Comparison of ENCODE assay signal across 1 cellular context in the genomic region with DNA sequence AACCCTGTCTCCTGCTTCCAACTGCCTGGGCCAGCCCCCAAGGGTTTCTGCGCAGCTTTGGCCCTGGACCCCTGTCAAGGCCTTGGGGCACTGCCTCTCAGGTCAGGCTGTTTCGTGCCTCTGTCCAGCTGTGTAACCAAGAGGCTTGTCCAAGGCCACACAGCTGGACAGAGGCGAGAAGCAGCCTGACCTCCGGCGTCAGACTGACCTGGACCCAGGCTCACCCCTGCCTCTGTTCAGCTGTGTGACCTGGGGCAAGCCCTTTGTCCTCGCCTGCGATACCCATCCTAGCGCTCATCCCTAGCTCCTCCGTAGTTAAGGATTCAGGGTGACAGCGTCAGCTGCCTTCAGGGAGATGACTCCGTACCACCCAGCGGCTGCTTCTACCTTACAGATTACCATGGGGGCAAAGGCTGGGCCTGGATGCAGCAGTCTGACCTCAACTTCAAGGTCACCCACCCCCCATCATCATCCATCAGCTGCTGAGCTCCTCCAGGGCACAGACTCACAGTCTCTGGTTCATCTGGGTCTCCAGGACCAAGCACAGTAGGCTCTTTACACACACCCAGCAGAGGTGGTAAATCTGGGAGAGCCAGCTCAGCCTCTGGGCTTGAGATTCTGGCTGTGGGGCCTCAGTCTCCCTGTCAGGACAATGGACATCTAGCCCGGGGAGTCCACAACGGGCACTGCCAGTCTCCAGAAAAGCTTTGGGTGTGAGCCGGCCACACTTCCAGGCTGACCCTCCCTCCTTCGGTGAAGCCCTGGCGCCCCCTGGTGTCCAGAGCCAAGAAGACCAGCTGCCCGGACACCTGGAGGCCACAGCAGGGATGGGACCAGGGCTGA.
TF ChIP-seq lines count a peak whose summit lies in the region.

No MANE protein-coding gene starts in this region.

TF ChIP-seq in HepG2, 621 proteins besides CTCF, POLR2A, EP300 and RAD21 (continued from another document):
- TF ChIP-seq, protein P1, sequence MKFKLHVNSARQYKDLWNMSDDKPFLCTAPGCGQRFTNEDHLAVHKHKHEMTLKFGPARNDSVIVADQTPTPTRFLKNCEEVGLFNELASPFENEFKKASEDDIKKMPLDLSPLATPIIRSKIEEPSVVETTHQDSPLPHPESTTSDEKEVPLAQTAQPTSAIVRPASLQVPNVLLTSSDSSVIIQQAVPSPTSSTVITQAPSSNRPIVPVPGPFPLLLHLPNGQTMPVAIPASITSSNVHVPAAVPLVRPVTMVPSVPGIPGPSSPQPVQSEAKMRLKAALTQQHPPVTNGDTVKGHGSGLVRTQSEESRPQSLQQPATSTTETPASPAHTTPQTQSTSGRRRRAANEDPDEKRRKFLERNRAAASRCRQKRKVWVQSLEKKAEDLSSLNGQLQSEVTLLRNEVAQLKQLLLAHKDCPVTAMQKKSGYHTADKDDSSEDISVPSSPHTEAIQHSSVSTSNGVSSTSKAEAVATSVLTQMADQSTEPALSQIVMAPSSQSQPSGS (CRISPR knock-in tag; IDR thresholded peaks at IDR 0.05): 0 out of 2 replicates have a peak, but pooled peaks have one; percentile 27
- peak; percentile 41; the same call in 1 of the 2 replicates for TF ChIP-seq ZFY (CRISPR knock-in tag; IDR thresholded peaks at IDR 0.05)
- no peak for TF ChIP-seq ZNF12 (CRISPR knock-in tag; IDR thresholded peaks at IDR 0.05)
- TF ChIP-seq, protein P2, sequence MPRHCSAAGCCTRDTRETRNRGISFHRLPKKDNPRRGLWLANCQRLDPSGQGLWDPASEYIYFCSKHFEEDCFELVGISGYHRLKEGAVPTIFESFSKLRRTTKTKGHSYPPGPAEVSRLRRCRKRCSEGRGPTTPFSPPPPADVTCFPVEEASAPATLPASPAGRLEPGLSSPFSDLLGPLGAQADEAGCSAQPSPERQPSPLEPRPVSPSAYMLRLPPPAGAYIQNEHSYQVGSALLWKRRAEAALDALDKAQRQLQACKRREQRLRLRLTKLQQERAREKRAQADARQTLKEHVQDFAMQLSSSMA (CRISPR knock-in tag; IDR thresholded peaks at IDR 0.05): no peak
- no peak for TF ChIP-seq EEA1 (CRISPR knock-in tag; IDR thresholded peaks at IDR 0.05; ENCODE audit: borderline replicate concordance)
- TF ChIP-seq SRSF4 (IDR thresholded peaks at IDR 0.05; ENCODE audit: low read depth, low read length, poor library complexity, severe bottlenecking): no peak
- TF ChIP-seq, protein P3, sequence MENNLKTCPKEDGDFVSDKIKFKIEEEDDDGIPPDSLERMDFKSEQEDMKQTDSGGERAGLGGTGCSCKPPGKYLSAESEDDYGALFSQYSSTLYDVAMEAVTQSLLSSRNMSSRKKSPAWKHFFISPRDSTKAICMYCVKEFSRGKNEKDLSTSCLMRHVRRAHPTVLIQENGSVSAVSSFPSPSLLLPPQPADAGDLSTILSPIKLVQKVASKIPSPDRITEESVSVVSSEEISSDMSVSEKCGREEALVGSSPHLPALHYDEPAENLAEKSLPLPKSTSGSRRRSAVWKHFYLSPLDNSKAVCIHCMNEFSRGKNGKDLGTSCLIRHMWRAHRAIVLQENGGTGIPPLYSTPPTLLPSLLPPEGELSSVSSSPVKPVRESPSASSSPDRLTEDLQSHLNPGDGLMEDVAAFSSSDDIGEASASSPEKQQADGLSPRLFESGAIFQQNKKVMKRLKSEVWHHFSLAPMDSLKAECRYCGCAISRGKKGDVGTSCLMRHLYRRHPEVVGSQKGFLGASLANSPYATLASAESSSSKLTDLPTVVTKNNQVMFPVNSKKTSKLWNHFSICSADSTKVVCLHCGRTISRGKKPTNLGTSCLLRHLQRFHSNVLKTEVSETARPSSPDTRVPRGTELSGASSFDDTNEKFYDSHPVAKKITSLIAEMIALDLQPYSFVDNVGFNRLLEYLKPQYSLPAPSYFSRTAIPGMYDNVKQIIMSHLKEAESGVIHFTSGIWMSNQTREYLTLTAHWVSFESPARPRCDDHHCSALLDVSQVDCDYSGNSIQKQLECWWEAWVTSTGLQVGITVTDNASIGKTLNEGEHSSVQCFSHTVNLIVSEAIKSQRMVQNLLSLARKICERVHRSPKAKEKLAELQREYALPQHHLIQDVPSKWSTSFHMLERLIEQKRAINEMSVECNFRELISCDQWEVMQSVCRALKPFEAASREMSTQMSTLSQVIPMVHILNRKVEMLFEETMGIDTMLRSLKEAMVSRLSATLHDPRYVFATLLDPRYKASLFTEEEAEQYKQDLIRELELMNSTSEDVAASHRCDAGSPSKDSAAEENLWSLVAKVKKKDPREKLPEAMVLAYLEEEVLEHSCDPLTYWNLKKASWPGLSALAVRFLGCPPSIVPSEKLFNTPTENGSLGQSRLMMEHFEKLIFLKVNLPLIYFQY (CRISPR knock-in tag; IDR thresholded peaks at IDR 0.05; ENCODE audit: borderline replicate concordance): 0 out of 2 replicates have a peak, but pooled peaks have one; percentile 29
- TF ChIP-seq ZNF850 (CRISPR knock-in tag; conservative IDR thresholded peaks at IDR 0.05): 0 out of 2 replicates have a peak, but pooled peaks have one; percentile 66
- TF ChIP-seq, protein P4, sequence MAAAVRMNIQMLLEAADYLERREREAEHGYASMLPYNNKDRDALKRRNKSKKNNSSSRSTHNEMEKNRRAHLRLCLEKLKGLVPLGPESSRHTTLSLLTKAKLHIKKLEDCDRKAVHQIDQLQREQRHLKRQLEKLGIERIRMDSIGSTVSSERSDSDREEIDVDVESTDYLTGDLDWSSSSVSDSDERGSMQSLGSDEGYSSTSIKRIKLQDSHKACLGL (CRISPR knock-in tag; IDR thresholded peaks at IDR 0.05): 0 out of 2 replicates have a peak, but pooled peaks have one; percentile 22
- no peak for TF ChIP-seq JUNB (CRISPR knock-in tag; IDR thresholded peaks at IDR 0.05; ENCODE audit: borderline replicate concordance)
- TF ChIP-seq, protein P5, sequence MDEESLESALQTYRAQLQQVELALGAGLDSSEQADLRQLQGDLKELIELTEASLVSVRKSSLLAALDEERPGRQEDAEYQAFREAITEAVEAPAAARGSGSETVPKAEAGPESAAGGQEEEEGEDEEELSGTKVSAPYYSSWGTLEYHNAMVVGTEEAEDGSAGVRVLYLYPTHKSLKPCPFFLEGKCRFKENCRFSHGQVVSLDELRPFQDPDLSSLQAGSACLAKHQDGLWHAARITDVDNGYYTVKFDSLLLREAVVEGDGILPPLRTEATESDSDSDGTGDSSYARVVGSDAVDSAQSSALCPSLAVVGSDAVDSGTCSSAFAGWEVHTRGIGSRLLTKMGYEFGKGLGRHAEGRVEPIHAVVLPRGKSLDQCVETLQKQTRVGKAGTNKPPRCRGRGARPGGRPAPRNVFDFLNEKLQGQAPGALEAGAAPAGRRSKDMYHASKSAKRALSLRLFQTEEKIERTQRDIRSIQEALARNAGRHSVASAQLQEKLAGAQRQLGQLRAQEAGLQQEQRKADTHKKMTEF (CRISPR knock-in tag; IDR thresholded peaks at IDR 0.05): 0 out of 2 replicates have a peak, but pooled peaks have one; percentile 16
- no peak for TF ChIP-seq ISX (CRISPR knock-in tag; conservative IDR thresholded peaks at IDR 0.05)
- TF ChIP-seq KLF11 (CRISPR knock-in tag; IDR thresholded peaks at IDR 0.05): no peak
- peak; percentile 84 for TF ChIP-seq HNRNPL (IDR thresholded peaks at IDR 0.05; ENCODE audit: low read depth, low read length)
- TF ChIP-seq, protein P6, sequence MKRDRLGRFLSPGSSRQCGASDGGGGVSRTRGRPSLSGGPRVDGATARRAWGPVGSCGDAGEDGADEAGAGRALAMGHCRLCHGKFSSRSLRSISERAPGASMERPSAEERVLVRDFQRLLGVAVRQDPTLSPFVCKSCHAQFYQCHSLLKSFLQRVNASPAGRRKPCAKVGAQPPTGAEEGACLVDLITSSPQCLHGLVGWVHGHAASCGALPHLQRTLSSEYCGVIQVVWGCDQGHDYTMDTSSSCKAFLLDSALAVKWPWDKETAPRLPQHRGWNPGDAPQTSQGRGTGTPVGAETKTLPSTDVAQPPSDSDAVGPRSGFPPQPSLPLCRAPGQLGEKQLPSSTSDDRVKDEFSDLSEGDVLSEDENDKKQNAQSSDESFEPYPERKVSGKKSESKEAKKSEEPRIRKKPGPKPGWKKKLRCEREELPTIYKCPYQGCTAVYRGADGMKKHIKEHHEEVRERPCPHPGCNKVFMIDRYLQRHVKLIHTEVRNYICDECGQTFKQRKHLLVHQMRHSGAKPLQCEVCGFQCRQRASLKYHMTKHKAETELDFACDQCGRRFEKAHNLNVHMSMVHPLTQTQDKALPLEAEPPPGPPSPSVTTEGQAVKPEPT (CRISPR knock-in tag; IDR thresholded peaks at IDR 0.05; ENCODE audit: low read depth): no peak
- peak; percentile 19; the same call in 1 of the 2 replicates for TF ChIP-seq NR2F2 (IDR thresholded peaks at IDR 0.05; ENCODE audit: borderline replicate concordance, low read depth)
- TF ChIP-seq ZNF367 (CRISPR knock-in tag; IDR thresholded peaks at IDR 0.05; ENCODE audit: borderline replicate concordance): no peak
- TF ChIP-seq, protein P7, sequence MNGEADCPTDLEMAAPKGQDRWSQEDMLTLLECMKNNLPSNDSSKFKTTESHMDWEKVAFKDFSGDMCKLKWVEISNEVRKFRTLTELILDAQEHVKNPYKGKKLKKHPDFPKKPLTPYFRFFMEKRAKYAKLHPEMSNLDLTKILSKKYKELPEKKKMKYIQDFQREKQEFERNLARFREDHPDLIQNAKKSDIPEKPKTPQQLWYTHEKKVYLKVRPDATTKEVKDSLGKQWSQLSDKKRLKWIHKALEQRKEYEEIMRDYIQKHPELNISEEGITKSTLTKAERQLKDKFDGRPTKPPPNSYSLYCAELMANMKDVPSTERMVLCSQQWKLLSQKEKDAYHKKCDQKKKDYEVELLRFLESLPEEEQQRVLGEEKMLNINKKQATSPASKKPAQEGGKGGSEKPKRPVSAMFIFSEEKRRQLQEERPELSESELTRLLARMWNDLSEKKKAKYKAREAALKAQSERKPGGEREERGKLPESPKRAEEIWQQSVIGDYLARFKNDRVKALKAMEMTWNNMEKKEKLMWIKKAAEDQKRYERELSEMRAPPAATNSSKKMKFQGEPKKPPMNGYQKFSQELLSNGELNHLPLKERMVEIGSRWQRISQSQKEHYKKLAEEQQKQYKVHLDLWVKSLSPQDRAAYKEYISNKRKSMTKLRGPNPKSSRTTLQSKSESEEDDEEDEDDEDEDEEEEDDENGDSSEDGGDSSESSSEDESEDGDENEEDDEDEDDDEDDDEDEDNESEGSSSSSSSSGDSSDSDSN (CRISPR knock-in tag; IDR thresholded peaks at IDR 0.05): peak; percentile 41; the same call in 1 of the 2 replicates
- 0 out of 2 replicates have a peak, but pooled peaks have one; percentile 52 for TF ChIP-seq AHR (CRISPR knock-in tag; IDR thresholded peaks at IDR 0.05)
- TF ChIP-seq HDAC2 (CRISPR knock-in tag; IDR thresholded peaks at IDR 0.05): no peak
- 0 out of 2 replicates have a peak, but pooled peaks have one; percentile 4 for TF ChIP-seq ZNF746 (CRISPR knock-in tag; IDR thresholded peaks at IDR 0.05)
- TF ChIP-seq JUND (CRISPR knock-in tag; IDR thresholded peaks at IDR 0.05): 0 out of 2 replicates have a peak, but pooled peaks have one; percentile 18
- TF ChIP-seq FLYWCH1 (CRISPR knock-in tag; IDR thresholded peaks at IDR 0.05): no peak
- TF ChIP-seq, protein P8, sequence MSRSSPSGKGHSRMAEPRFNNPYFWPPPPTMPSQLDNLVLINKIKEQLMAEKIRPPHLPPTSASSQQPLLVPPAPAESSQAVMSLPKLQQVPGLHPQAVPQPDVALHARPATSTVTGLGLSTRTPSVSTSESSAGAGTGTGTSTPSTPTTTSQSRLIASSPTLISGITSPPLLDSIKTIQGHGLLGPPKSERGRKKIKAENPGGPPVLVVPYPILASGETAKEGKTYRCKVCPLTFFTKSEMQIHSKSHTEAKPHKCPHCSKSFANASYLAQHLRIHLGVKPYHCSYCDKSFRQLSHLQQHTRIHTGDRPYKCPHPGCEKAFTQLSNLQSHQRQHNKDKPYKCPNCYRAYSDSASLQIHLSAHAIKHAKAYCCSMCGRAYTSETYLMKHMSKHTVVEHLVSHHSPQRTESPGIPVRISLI (CRISPR knock-in tag; IDR thresholded peaks at IDR 0.05; ENCODE audit: borderline replicate concordance): 0 out of 2 replicates have a peak, but pooled peaks have one; percentile 29
- peak; percentile 41; the same call in 1 of the 2 replicates for TF ChIP-seq SAP130 (CRISPR knock-in tag; IDR thresholded peaks at IDR 0.05; ENCODE audit: low read depth)
- TF ChIP-seq ZNF629 (CRISPR knock-in tag; conservative IDR thresholded peaks at IDR 0.05): peak; percentile 72
- peak; percentile 100 for TF ChIP-seq ZNF563 (CRISPR knock-in tag; IDR thresholded peaks at IDR 0.05)
- peak; percentile 59; the same call in 1 of the 2 replicates for TF ChIP-seq ZNF124 (CRISPR knock-in tag; IDR thresholded peaks at IDR 0.05)
- peak; percentile 32; the same call in 1 of the 2 replicates for TF ChIP-seq MYC (CRISPR knock-in tag; IDR thresholded peaks at IDR 0.05; ENCODE audit: borderline replicate concordance)
- 0 out of 2 replicates have a peak, but pooled peaks have one; percentile 33 for TF ChIP-seq ZFX (CRISPR knock-in tag; IDR thresholded peaks at IDR 0.05; ENCODE audit: low read depth)
- TF ChIP-seq ELF3 (CRISPR knock-in tag; IDR thresholded peaks at IDR 0.05): peak; percentile 26; the same call in 1 of the 2 replicates
- TF ChIP-seq ZNF160 (CRISPR knock-in tag; IDR thresholded peaks at IDR 0.05): 0 out of 2 replicates have a peak, but pooled peaks have one; percentile 2
- TF ChIP-seq, protein P9, sequence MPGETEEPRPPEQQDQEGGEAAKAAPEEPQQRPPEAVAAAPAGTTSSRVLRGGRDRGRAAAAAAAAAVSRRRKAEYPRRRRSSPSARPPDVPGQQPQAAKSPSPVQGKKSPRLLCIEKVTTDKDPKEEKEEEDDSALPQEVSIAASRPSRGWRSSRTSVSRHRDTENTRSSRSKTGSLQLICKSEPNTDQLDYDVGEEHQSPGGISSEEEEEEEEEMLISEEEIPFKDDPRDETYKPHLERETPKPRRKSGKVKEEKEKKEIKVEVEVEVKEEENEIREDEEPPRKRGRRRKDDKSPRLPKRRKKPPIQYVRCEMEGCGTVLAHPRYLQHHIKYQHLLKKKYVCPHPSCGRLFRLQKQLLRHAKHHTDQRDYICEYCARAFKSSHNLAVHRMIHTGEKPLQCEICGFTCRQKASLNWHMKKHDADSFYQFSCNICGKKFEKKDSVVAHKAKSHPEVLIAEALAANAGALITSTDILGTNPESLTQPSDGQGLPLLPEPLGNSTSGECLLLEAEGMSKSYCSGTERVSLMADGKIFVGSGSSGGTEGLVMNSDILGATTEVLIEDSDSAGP (CRISPR knock-in tag; IDR thresholded peaks at IDR 0.05; ENCODE audit: borderline replicate concordance): peak; percentile 61; the same call in 1 of the 2 replicates
- TF ChIP-seq, protein P10, sequence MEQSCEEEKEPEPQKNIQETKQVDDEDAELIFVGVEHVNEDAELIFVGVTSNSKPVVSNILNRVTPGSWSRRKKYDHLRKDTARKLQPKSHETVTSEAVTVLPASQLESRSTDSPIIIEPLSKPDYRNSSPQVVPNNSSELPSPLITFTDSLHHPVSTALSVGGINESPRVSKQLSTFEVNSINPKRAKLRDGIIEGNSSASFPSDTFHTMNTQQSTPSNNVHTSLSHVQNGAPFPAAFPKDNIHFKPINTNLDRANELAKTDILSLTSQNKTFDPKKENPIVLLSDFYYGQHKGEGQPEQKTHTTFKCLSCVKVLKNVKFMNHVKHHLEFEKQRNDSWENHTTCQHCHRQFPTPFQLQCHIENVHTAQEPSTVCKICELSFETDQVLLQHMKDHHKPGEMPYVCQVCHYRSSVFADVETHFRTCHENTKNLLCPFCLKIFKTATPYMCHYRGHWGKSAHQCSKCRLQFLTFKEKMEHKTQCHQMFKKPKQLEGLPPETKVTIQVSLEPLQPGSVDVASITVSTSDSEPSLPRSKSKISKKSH (CRISPR knock-in tag; IDR thresholded peaks at IDR 0.05; ENCODE audit: borderline replicate concordance): no peak
